In the genomic region with DNA sequence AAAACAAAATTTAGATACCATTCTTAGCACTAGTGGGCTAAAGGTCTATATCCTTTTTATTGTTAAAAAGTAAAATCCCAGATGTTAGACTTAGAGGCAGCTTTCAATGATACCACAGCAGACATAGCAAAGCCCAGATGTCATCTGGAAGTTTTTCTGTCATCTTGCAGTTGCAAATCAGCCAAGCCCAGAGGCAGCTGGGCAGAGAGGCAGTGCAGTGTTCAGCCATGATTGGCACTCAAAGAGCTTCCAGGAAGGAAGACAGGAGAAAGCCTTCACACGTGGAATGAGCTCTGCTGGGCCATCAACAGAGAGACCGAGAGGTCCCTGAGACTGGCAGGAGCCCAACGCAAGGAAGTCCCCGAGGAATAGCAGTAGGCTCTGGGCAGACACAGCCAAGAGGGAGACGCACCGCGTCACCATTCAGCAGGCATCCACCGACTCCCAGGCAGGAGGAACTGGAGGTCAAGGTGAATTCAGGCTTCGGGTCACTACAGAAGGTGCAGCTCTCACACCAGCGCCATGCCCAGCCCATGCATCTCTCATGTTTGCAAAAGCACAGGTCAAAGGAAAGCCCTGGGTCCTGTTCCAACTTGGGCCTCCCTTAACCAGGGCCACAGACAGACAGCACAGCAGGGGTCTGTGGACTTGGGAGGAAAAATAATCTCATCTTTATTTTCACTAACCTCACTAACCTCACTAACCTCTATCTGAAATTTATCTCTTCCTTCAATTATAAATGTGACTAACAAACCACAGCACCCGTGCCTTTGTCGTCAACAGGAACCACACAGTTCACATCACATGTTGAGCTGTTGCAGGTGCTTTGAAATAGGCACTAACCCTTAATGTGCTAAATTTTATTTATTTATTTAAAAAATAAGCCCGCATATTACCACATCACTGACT, we compare ENCODE assay signal across 19 cellular contexts. TPM values are rescaled to one million over a fixed set of nuclear protein-coding genes. Genes with fewer than 3 reads are reported as not detected.
DNase-seq lines count a peak whose midpoint lies in the region; ATAC-seq and TF ChIP-seq lines count a peak whose summit lies in the region.
"Had no signal": no experiment of that assay in that cellular context is flagged by ENCODE, and none has a peak within 500 bp of the region (broad histone marks: within the 10 kb centered on the region; RNA-seq: fewer than 3 reads in every experiment).

No MANE protein-coding gene starts in this region.

- H3K79me2 ChIP-seq in SK-N-SH (ENCODE audit: insufficient read depth) = no peaks in the 10 kb centered on the region
- no peaks in the 10 kb centered on the region for H3K79me2 ChIP-seq in hepatocyte

- CTCF ChIA-PET in SK-N-SH (lab: Yijun Ruan, JAX) = interaction anchor here (0.9 to 3.2 kb wide), 3 partner anchors 73 to 342 kb away, joined by 3 to 11 read pairs (median 8); no protein-coding TSS in a partner anchor

- TF ChIP-seq CTCF in SK-N-SH (IDR thresholded peaks at IDR 0.05) (no peak), hepatocyte (IDR thresholded peaks at IDR 0.05; ENCODE audit: poor library complexity) (no peak), coronary artery (IDR thresholded peaks at IDR 0.05) (no peak)

- ATAC-seq in SK-N-SH treated with all-trans-retinoic acid at 6 μM for 48 hours = no peak; the same call in 2 of the 3 replicates

- H3K4me2 ChIP-seq in SK-N-SH (no peak overlapping the region), BLaER1 (peak overlapping the region; percentile 69), hepatocyte (no peak overlapping the region)

- H3F3A ChIP-seq in SK-N-SH (replicated peaks; ENCODE audit: insufficient read depth) = no peaks in the 10 kb centered on the region

- POLR2A ChIA-PET in SK-N-SH (lab: Yijun Ruan, JAX) = interaction anchor here (1.1 kb wide), 1 partner anchor 55 kb away, joined by 3 read pairs; a partner anchor contains a TSS

- no peak overlapping the region for H2AFZ ChIP-seq in SK-N-SH (ENCODE audit: low read depth)
- H2AFZ ChIP-seq in hepatocyte = no peak overlapping the region

- H3K9me2 ChIP-seq in SK-N-SH (no peaks in the 10 kb centered on the region), hepatocyte (replicated peaks; ENCODE audit: insufficient read depth) (no peaks in the 10 kb centered on the region)

- H3K9ac ChIP-seq in SK-N-SH (no peak overlapping the region), BLaER1 (no peak overlapping the region)

- H3K27me3 ChIP-seq in SK-N-SH (ENCODE audit: insufficient read depth) = no peaks in the 10 kb centered on the region
- no peaks in the 10 kb centered on the region for H3K27me3 ChIP-seq in BLaER1
- no peaks in the 10 kb centered on the region for H3K27me3 ChIP-seq in hepatocyte
- H3K27me3 ChIP-seq: vagina had no signal

- H3K9me3 ChIP-seq in SK-N-SH (no peaks in the 10 kb centered on the region), BLaER1 (no peaks in the 10 kb centered on the region), hepatocyte (ENCODE audit: low read depth) (no peaks in the 10 kb centered on the region)
- H3K9me3 ChIP-seq: SJSA1, vagina had no signal

- DNase-seq in SK-N-SH (peak; percentile 55), RPMI7951 (ENCODE audit: low read depth) (peak; percentile 3), hepatocyte (ENCODE audit: low spot score) (no peak), kidney glomerular epithelial cell (lab: John Stamatoyannopoulos, UW) (no peak), middle frontal gyrus (ENCODE audit: extremely low spot score, low spot score) (no peak), coronary artery (ENCODE audit: low spot score) (no peak)
- DNase-seq: activated CD4-positive, CD25-positive, alpha-beta regulatory T cell treated with anti-CD3 and anti-CD28 coated beads, Interleukin-2, amount 50 U/mL, for 72 hours; C1 segment of cervical spinal cord; DMS153; hypothalamus; mesenchymal stem cell; NCI-H187 treated with DMSO at 0.1 percent for 48 hours; NCI-H345; stimulated activated CD4-positive, alpha-beta T cell treated with anti-CD3 and anti-CD28 coated beads, Interleukin-4, amount 100 ng/mL, for 24 hours; T-helper 9 cell had no signal

- H3K36me3 ChIP-seq in SK-N-SH (replicated peaks in 1 of 2; ENCODE audit: control insufficient read depth in 1 of 2, insufficient read depth in 2 of 2, low read length in 1 of 2) (peaks cover 7 to 14% of the 10 kb centered on the region in 2 experiments), BLaER1 (peaks cover 35% of the 10 kb centered on the region), hepatocyte (replicated peaks; ENCODE audit: insufficient read depth, low read depth) (no peaks in the 10 kb centered on the region)
- H3K36me3 ChIP-seq: vagina had no signal

- H3K27ac ChIP-seq in SK-N-SH (ENCODE audit: low read depth in 2 of 2, low read length in 1 of 2) (peak overlapping the region in 1 of 2 experiments; percentile 98; a peak in 2 of 4 replicates), BLaER1 (peak overlapping the region; percentile 62), hepatocyte (peak overlapping the region; percentile 57), coronary artery (no peak overlapping the region)
- H3K27ac ChIP-seq: SJSA1, vagina had no signal

- no peak; the same call in 1 of the 2 replicates for TF ChIP-seq RAD21 in SK-N-SH (IDR thresholded peaks at IDR 0.05; ENCODE audit: low read length)

- peaks cover 0 to 39% of the 10 kb centered on the region in 2 experiments; a peak in 2 of 4 replicates for H3K4me1 ChIP-seq in SK-N-SH (ENCODE audit: control insufficient read depth in 1 of 2, insufficient read depth in 2 of 2, low read depth in 1 of 2, low read length in 1 of 2)
- H3K4me1 ChIP-seq in BLaER1 = peaks cover 24% of the 10 kb centered on the region
- no peaks in the 10 kb centered on the region for H3K4me1 ChIP-seq in hepatocyte (ENCODE audit: insufficient read depth)
- H3K4me1 ChIP-seq: SJSA1, vagina had no signal

- TF ChIP-seq EP300 in SK-N-SH (IDR thresholded peaks at IDR 0.05; ENCODE audit: borderline replicate concordance in 1 of 2, low read depth in 1 of 2, low read length in 1 of 2) = peak in 1 of 2 experiments; percentile 54; a peak in 1 of 4 replicates

- H3K4me3 ChIP-seq in SK-N-SH (ENCODE audit: low read depth in 2 of 2, low read length in 1 of 2) = no peak overlapping the region
- no peak overlapping the region for H3K4me3 ChIP-seq in BLaER1
- no peak overlapping the region for H3K4me3 ChIP-seq in hepatocyte
- no peak overlapping the region for H3K4me3 ChIP-seq in coronary artery
- H3K4me3 ChIP-seq: SJSA1, vagina had no signal

- no peaks in the 10 kb centered on the region for H4K20me1 ChIP-seq in SK-N-SH (ENCODE audit: insufficient read depth)
- H4K20me1 ChIP-seq in BLaER1 = no peaks in the 10 kb centered on the region
- no peaks in the 10 kb centered on the region for H4K20me1 ChIP-seq in hepatocyte (ENCODE audit: insufficient read depth, poor library complexity, severe bottlenecking)

- 80% methylated on average over 13 of the region's 13 CpGs for WGBS in SK-N-SH (ENCODE audit: low lambda C conversion rate)
- 92% methylated on average over 13 of the region's 13 CpGs for WGBS in hepatocyte (ENCODE audit: low lambda C conversion rate, missing lambda C conversion rate)

TF ChIP-seq in SK-N-SH, 30 proteins besides CTCF, POLR2A, EP300 and RAD21:
- TF ChIP-seq MXI1 (IDR thresholded peaks at IDR 0.05; ENCODE audit: low read depth, low read length) = peak; percentile 57; the same call in 1 of the 2 replicates
- peak; percentile 28; the same call in 1 of the 2 replicates for TF ChIP-seq RCOR1 (IDR thresholded peaks at IDR 0.05; ENCODE audit: low read length)
- peak; percentile 29; the same call in 1 of the 2 replicates for TF ChIP-seq GATA2 (CRISPR knock-in tag; IDR thresholded peaks at IDR 0.05)
- TF ChIP-seq, protein P1, sequence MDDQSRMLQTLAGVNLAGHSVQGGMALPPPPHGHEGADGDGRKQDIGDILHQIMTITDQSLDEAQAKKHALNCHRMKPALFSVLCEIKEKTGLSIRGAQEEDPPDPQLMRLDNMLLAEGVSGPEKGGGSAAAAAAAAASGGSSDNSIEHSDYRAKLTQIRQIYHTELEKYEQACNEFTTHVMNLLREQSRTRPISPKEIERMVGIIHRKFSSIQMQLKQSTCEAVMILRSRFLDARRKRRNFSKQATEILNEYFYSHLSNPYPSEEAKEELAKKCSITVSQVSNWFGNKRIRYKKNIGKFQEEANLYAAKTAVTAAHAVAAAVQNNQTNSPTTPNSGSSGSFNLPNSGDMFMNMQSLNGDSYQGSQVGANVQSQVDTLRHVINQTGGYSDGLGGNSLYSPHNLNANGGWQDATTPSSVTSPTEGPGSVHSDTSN (IDR thresholded peaks at IDR 0.05) = no peak
- peak; percentile 36 for TF ChIP-seq CHD2 (IDR thresholded peaks at IDR 0.05; ENCODE audit: low read length, partially characterized antibody)

TF ChIP-seq in SK-N-SH treated with all-trans-retinoic acid at 6 μM for 48 hours, 23 proteins besides CTCF, POLR2A, EP300 and RAD21 (continues in another document):
- no peak for TF ChIP-seq ZNF8 (CRISPR knock-in tag; IDR thresholded peaks at IDR 0.05)
- TF ChIP-seq, protein P2, sequence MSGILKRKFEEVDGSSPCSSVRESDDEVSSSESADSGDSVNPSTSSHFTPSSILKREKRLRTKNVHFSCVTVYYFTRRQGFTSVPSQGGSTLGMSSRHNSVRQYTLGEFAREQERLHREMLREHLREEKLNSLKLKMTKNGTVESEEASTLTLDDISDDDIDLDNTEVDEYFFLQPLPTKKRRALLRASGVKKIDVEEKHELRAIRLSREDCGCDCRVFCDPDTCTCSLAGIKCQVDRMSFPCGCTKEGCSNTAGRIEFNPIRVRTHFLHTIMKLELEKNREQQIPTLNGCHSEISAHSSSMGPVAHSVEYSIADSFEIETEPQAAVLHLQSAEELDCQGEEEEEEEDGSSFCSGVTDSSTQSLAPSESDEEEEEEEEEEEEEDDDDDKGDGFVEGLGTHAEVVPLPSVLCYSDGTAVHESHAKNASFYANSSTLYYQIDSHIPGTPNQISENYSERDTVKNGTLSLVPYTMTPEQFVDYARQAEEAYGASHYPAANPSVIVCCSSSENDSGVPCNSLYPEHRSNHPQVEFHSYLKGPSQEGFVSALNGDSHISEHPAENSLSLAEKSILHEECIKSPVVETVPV (CRISPR knock-in tag; IDR thresholded peaks at IDR 0.05) = no peak
- no peak for TF ChIP-seq GLIS3 (CRISPR knock-in tag; IDR thresholded peaks at IDR 0.05)
- TF ChIP-seq, protein P3, sequence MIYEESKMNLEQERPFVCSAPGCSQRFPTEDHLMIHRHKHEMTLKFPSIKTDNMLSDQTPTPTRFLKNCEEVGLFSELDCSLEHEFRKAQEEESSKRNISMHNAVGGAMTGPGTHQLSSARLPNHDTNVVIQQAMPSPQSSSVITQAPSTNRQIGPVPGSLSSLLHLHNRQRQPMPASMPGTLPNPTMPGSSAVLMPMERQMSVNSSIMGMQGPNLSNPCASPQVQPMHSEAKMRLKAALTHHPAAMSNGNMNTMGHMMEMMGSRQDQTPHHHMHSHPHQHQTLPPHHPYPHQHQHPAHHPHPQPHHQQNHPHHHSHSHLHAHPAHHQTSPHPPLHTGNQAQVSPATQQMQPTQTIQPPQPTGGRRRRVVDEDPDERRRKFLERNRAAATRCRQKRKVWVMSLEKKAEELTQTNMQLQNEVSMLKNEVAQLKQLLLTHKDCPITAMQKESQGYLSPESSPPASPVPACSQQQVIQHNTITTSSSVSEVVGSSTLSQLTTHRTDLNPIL (CRISPR knock-in tag; IDR thresholded peaks at IDR 0.05; ENCODE audit: low read depth) = no peak

RNA-seq across cellular contexts. Expression of a gene that starts 54.9 kb away (rescaled TPM):
- polyA plus RNA-seq in SK-N-SH (2012; rRNA removed) (16.8 and 16.9 TPM in 2 replicates), hepatocyte (9.3 and 11.1 TPM in 2 replicates)
- polyA plus RNA-seq in SK-N-SH (2012; cell fraction: cytosol; rRNA removed) = 13.8 and 17.1 TPM in 2 replicates
- polyA plus RNA-seq in SK-N-SH (2012; cell fraction: nucleus; rRNA removed) = 29.4 and 32.2 TPM in 2 replicates
- total RNA-seq in RPMI7951 (2014; rRNA removed; shearing (Covaris generic)) = 14.0 and 17.3 TPM in 2 replicates
- total RNA-seq in hepatocyte = 9.7 and 13.5 TPM in 2 replicates

Comparison
In these comparisons a context has a peak if more than half of its experiments do, and no peak if none do; other contexts are left out.
1. DNase-seq: peak in SK-N-SH (single experiment) and RPMI7951 (single experiment); none in hepatocyte (single experiment), kidney glomerular epithelial cell (single experiment), middle frontal gyrus (single experiment) and coronary artery (single experiment).
2. H3K27ac ChIP-seq: peak in BLaER1 (single experiment) and hepatocyte (single experiment); none in coronary artery (0 of 2).